ENCODE assay signal across 8 cellular contexts in the genomic region with DNA sequence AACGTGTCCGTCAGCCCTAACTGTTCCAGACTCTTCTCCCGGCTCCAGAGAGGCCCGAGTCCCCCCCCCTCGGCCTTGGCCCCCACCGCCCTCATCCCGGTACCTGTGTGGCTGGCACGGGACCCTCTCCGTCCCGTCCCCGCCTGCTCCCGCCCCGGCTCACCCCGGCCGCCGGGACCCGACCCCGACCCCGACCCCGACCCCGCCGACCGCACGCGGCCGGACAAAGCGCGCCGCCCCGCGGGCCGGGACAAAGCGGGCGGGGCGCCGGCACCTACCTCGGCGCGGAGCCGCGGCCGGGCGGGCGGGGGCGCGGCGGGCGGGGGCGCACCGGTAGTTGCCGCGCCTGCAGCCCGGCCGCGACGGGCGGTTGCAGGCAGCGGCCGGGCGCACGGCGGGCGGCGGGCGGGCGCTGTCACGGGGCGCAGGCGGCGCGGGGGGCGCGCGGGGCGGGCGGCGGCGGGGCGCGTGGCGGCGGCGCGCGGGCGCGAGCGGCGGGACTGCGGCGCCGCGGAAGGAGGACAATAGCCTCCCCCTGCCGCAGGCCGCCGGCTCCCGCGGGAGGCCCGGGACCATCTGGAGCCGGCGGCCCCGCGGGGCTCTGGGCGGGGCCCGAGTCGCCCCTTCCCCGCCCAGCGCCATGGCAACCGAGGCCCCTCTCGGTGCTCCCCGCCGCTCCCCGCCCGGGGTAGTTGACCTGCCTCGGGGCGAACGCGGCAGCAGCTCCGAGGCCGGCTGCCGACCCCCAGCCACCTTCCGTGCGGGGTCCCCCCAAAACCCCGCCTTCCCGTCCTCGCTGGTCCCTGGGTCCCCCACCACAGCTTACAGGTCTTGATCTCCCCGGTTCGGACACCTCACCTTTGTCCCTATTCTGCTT. TPM values are rescaled to one million over a fixed set of nuclear protein-coding genes. Genes with fewer than 3 reads are reported as not detected.
A peak's percentile ranks its signal among the peaks of the same experiment; 100 is the strongest.
DNase-seq lines count a peak whose midpoint lies in the region; ATAC-seq and TF ChIP-seq lines count a peak whose summit lies in the region.

No MANE protein-coding gene starts in this region.

- peak overlapping the region; percentile 44 to 53 for H3K4me3 ChIP-seq in Panc1 (ENCODE audit: low read depth in 2 of 2, low read length in 2 of 2)
- H3K4me3 ChIP-seq in osteoblast (ENCODE audit: insufficient read depth, low read length) = peak overlapping the region; percentile 63

- DNase-seq in NCI-H748 (lab: John Stamatoyannopoulos, UW; ENCODE audit: unreplicated experiment) (peak; percentile 61), NCI-H748 treated with DMSO at 0.1 percent for 48 hours (lab: John Stamatoyannopoulos, UW) (no peak), Panc1 (ENCODE audit: low read depth, low spot score) (no peak), epithelial cell of prostate (ENCODE audit: low read depth, low spot score) (no peak), osteoblast (ENCODE audit: insufficient read length, low spot score, missing footprints) (peak; percentile 86), NCI-H510A (lab: John Stamatoyannopoulos, UW) (no peak), foreskin melanocyte (no peak)

- no peak for TF ChIP-seq CTCF in Panc1 (IDR thresholded peaks at IDR 0.05)
- TF ChIP-seq CTCF in osteoblast (IDR thresholded peaks at IDR 0.05; ENCODE audit: extremely low read depth, low read depth, low read length) = no peak

- H3K36me3 ChIP-seq in Panc1 (ENCODE audit: control insufficient read depth, insufficient read depth, low read length) (no peaks in the 10 kb centered on the region), osteoblast (ENCODE audit: insufficient read depth, low read length) (no peaks in the 10 kb centered on the region)

- H3K27me3 ChIP-seq in Panc1 (ENCODE audit: control insufficient read depth, insufficient read depth, low read length) (peaks cover 35% of the 10 kb centered on the region), osteoblast (ENCODE audit: insufficient read depth, low read length) (peaks cover 72% of the 10 kb centered on the region)

- peak overlapping the region; percentile 53 for H2AFZ ChIP-seq in osteoblast (ENCODE audit: low read length)

- no peaks in the 10 kb centered on the region for H4K20me1 ChIP-seq in osteoblast (ENCODE audit: insufficient read depth, low read length)

- peak overlapping the region; percentile 65 for H3K4me2 ChIP-seq in osteoblast (ENCODE audit: insufficient read depth, low read length)

- intact Hi-C loops in Panc1 (cut with micrococcal nuclease; ENCODE audit: unreplicated experiment) = no loop called here

- BruUV-seq in Panc1 (replicated peaks; lab: Mats Ljungman, UMichigan) = no TSS peak

- H3K79me2 ChIP-seq in osteoblast (ENCODE audit: insufficient read depth, low read length) = no peaks in the 10 kb centered on the region

- POLR2A ChIA-PET in Panc1 (lab: Charles Lee) = interaction anchor here (0.6 to 0.7 kb wide), 3 partner anchors 46 to 128 kb away, joined by 8 to 12 read pairs (median 10); no protein-coding TSS in a partner anchor

- ATAC-seq in Panc1 (peak; percentile 58), HG03342 (IDR thresholded peaks at IDR 0.05; ENCODE audit: unreplicated experiment) (no peak)

- H3K27ac ChIP-seq in Panc1 (ENCODE audit: low read length) = no peak overlapping the region
- peak overlapping the region; percentile 17 for H3K27ac ChIP-seq in epithelial cell of prostate
- no peak overlapping the region for H3K27ac ChIP-seq in osteoblast (ENCODE audit: low read depth, low read length)

- CTCF ChIA-PET in Panc1 (lab: Charles Lee) = no interaction called here

- H3K9me3 ChIP-seq in Panc1 (ENCODE audit: control insufficient read depth, insufficient read depth, low read depth, low read length) (no peaks in the 10 kb centered on the region), osteoblast (ENCODE audit: low read depth, low read length) (no peaks in the 10 kb centered on the region)

- in situ Hi-C loops in Panc1 (cut with HindIII; ENCODE audit: low pct_unique_long_range_greater_than_20kb, low sequenced_read_pairs) = no loop called here

- H3K4me1 ChIP-seq in Panc1 (ENCODE audit: control insufficient read depth, insufficient read depth, low read length) (peaks cover 6% of the 10 kb centered on the region; the same call in 1 of the 2 replicates), osteoblast (ENCODE audit: insufficient read depth, low read length) (no peaks in the 10 kb centered on the region)

RNA-seq across cellular contexts. Expression of a gene that starts 0.9 kb away (rescaled TPM):
- total RNA-seq in Panc1 (2021; ENCODE audit: unreplicated experiment) (7.3 TPM), osteoblast (0.88 and 2.2 TPM in 2 replicates)
- 7.8 TPM for polyA plus RNA-seq in Panc1 (2012; ENCODE audit: insufficient read length)

RNA-seq across cellular contexts. Expression of a gene that starts 50.4 kb away (rescaled TPM):
- 33.6 TPM for total RNA-seq in Panc1 (2021; ENCODE audit: unreplicated experiment)
- polyA plus RNA-seq in Panc1 (2012; ENCODE audit: insufficient read length) = 29.5 TPM
- total RNA-seq in osteoblast = 19.2 and 21.8 TPM in 2 replicates

Comparison
In these comparisons a context has a peak if more than half of its experiments do, and no peak if none do; other contexts are left out.
1. DNase-seq: peak in NCI-H748 (single experiment) and osteoblast (single experiment); none in NCI-H748 treated with DMSO at 0.1 percent for 48 hours (single experiment), Panc1 (single experiment), epithelial cell of prostate (single experiment), NCI-H510A (single experiment) and foreskin melanocyte (single experiment).